ENCODE assay signal across 23 cellular contexts in the genomic region with DNA sequence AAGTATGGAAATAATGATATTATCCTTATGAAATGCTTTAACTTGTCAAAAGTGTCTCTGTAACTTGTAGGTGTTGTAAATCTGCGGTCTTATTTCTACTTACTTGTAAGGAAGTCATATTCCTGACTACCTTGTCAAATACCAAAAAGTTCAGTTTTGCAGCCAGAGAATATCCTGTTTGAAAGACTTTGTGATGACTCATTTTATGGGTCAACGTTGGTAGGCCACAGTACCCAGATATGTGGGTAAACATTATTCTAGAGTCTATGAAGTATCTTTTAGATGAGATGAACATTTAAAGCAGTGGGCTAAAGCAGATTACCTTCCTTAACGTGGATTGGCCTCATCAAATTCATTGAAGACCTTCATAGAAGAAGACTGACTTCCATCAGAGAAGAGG.
DNase-seq lines count a peak whose midpoint lies in the region; ATAC-seq and TF ChIP-seq lines count a peak whose summit lies in the region.
"Had no signal": no experiment of that assay in that cellular context is flagged by ENCODE, and none has a peak within 500 bp of the region (broad histone marks: within the 10 kb centered on the region; RNA-seq: fewer than 3 reads in every experiment).

No MANE protein-coding gene starts in this region.

- in situ Hi-C loops in mammary epithelial cell (cut with MboI; ENCODE audit: low sequenced_read_pairs in 2 of 2) = no loop called here
- in situ Hi-C loops in transverse colon (cut with MboI; ENCODE audit: low pct_ligation_motif_present in 1 of 4, low pct_unique_long_range_greater_than_20kb in 1 of 4, low sequenced_read_pairs in 3 of 4) = no loop called here

- DNase-seq in Daoy (ENCODE audit: low read depth) = peak; percentile 36
- peak; percentile 18 for DNase-seq in NB4 (ENCODE audit: low read depth)
- DNase-seq in mammary epithelial cell = peak; percentile 28
- no peak for DNase-seq in nephron progenitor cell
- no peak for DNase-seq in transverse colon
- DNase-seq in left cardiac atrium = no peak
- DNase-seq: activated CD8-positive, alpha-beta memory T cell treated with anti-CD3 and anti-CD28 coated beads, Interleukin-2, amount 10 ng/mL, durations not matched to agents 7 days and 5 days; activated effector memory CD4-positive, alpha-beta T cell treated with Interleukin-2 at 50 U/mL for 16 hours; CD4-positive, alpha-beta T cell; DMS79 treated with DMSO at 0.1 percent for 48 hours; foreskin melanocyte; KBM-7; NCI-H1105 treated with DMSO at 0.1 percent for 48 hours; NCI-H526; stimulated activated naive CD8-positive, alpha-beta T cell treated with anti-CD3 and anti-CD28 coated beads, Interleukin-15, Interleukin-2, amounts not matched to agents 100 U/mL and 50 U/mL, for 24 hours; T-helper 9 cell had no signal

- TF ChIP-seq CTCF in NB4 (IDR thresholded peaks at IDR 0.05; ENCODE audit: low read depth, low read length) (no peak), mammary epithelial cell (conservative IDR thresholded peaks at IDR 0.05 in 1 of 2, IDR thresholded peaks at IDR 0.05 in 1 of 2; ENCODE audit: extremely low read depth in 1 of 2, insufficient read depth in 1 of 2, low read depth in 1 of 2, low read length in 2 of 2) (no peak), nephron progenitor cell (IDR thresholded peaks at IDR 0.05) (no peak), transverse colon (IDR thresholded peaks at IDR 0.05) (no peak)

- TF ChIP-seq POLR2A in NB4 (IDR thresholded peaks at IDR 0.05; ENCODE audit: extremely low read depth, insufficient read length) = no peak
- TF ChIP-seq POLR2A in transverse colon (IDR thresholded peaks at IDR 0.05) = no peak

- H3K4me1 Mint-ChIP-seq in nephron progenitor cell = peaks cover 17% of the 10 kb centered on the region

- no peak overlapping the region for H3K9ac ChIP-seq in mammary epithelial cell (ENCODE audit: insufficient read depth, low read length)

- no peak overlapping the region for H3K4me3 Mint-ChIP-seq in nephron progenitor cell
- H3K4me3 Mint-ChIP-seq: activated CD8-positive, alpha-beta memory T cell treated with anti-CD3 and anti-CD28 coated beads, Interleukin-2, amount 10 ng/mL, durations not matched to agents 7 days and 5 days; CD4-positive, alpha-beta T cell; GM23338 had no signal

- H2AFZ ChIP-seq in mammary epithelial cell (ENCODE audit: low read depth, low read length) = no peak overlapping the region
- H2AFZ ChIP-seq: GM23338 had no signal

- H3K36me3 Mint-ChIP-seq in nephron progenitor cell (ENCODE audit: low read depth) = peaks cover 25% of the 10 kb centered on the region
- H3K36me3 Mint-ChIP-seq: activated CD8-positive, alpha-beta memory T cell treated with anti-CD3 and anti-CD28 coated beads, Interleukin-2, amount 10 ng/mL, durations not matched to agents 7 days and 5 days had no signal

- BruUV-seq in mammary epithelial cell (replicated peaks; lab: Mats Ljungman, UMichigan) = no TSS peak

- 62% methylated on average over 3 of the region's 3 CpGs for WGBS in mammary epithelial cell (ENCODE audit: low coverage, missing lambda C conversion rate)
- WGBS in transverse colon (ENCODE audit: low coverage in 1 of 2), 2 donors = 39 to 55% methylated on average over 2 to 3 of the region's 3 CpGs

- H3K27me3 ChIP-seq in mammary epithelial cell (ENCODE audit: insufficient read depth, low read length) (no peaks in the 10 kb centered on the region), transverse colon (no peaks in the 10 kb centered on the region)
- H3K27me3 ChIP-seq: neutrophil, upper lobe of left lung had no signal

- TF ChIP-seq EP300 in transverse colon (IDR thresholded peaks at IDR 0.05; ENCODE audit: low read depth) = no peak

- no peak overlapping the region for H3K4me2 ChIP-seq in mammary epithelial cell (ENCODE audit: insufficient read depth, low read depth, low read length)
- H3K4me2 ChIP-seq: GM23338 had no signal

- H3K36me3 ChIP-seq in mammary epithelial cell (ENCODE audit: insufficient read depth, low read length) (no peaks in the 10 kb centered on the region), transverse colon (no peaks in the 10 kb centered on the region)
- H3K36me3 ChIP-seq: neutrophil, upper lobe of left lung had no signal

- dilution Hi-C loops in mammary epithelial cell (cut with HindIII; ENCODE audit: low sequenced_read_pairs) = no loop called here

- no peaks in the 10 kb centered on the region for H4K20me1 ChIP-seq in mammary epithelial cell (ENCODE audit: insufficient read depth, low read length)

- H3K9me3 Mint-ChIP-seq in nephron progenitor cell = peaks cover 5% of the 10 kb centered on the region
- H3K9me3 Mint-ChIP-seq: CD4-positive, alpha-beta T cell; GM23338 had no signal

- H3K27ac ChIP-seq in mammary epithelial cell (ENCODE audit: insufficient read depth, low read depth, low read length) (no peak overlapping the region), transverse colon (no peak overlapping the region)
- H3K27ac ChIP-seq: HL-60, neutrophil, upper lobe of left lung had no signal

- H3K4me1 ChIP-seq in mammary epithelial cell (ENCODE audit: insufficient read depth, low read length) = no peaks in the 10 kb centered on the region
- H3K4me1 ChIP-seq in transverse colon = peaks cover 0 to 10% (median 2%) of the 10 kb centered on the region in 4 donors
- H3K4me1 ChIP-seq: upper lobe of left lung had no signal

- H3K79me2 ChIP-seq in mammary epithelial cell (ENCODE audit: insufficient read depth, low read length) = no peaks in the 10 kb centered on the region

- H3K27me3 Mint-ChIP-seq in nephron progenitor cell (ENCODE audit: low read depth, poor library complexity) = no peaks in the 10 kb centered on the region
- H3K27me3 Mint-ChIP-seq: activated CD8-positive, alpha-beta memory T cell treated with anti-CD3 and anti-CD28 coated beads, Interleukin-2, amount 10 ng/mL, durations not matched to agents 7 days and 5 days; CD4-positive, alpha-beta T cell had no signal

- CTCF ChIA-PET in mammary epithelial cell (lab: Charles Lee; ENCODE audit: low non-redundant PET) = no interaction called here

- intact Hi-C loops in mammary epithelial cell (cut with micrococcal nuclease) (no loop called here), transverse colon (cut with DNase I; ENCODE audit: low total_unique reads) (loop anchor here (5.0 kb wide), 1 partner anchor 1600 kb away; no protein-coding TSS in a partner anchor), left cardiac atrium (cut with DNase I) (no loop called here)

- H3K9me3 ChIP-seq in mammary epithelial cell (replicated peaks; ENCODE audit: insufficient read depth, low read length) (no peaks in the 10 kb centered on the region), transverse colon (no peaks in the 10 kb centered on the region)
- H3K9me3 ChIP-seq: neutrophil, upper lobe of left lung had no signal

- ATAC-seq in HG03439 (IDR thresholded peaks at IDR 0.05; ENCODE audit: unreplicated experiment) (no peak), GM21515 (IDR thresholded peaks at IDR 0.05; ENCODE audit: unreplicated experiment) (no peak), left cardiac atrium (no peak)
- ATAC-seq: activated CD8-positive, alpha-beta memory T cell treated with anti-CD3 and anti-CD28 coated beads, Interleukin-2, amount 10 ng/mL, durations not matched to agents 7 days and 5 days; GM23338; left lobe of liver; stimulated activated naive CD8-positive, alpha-beta T cell treated with anti-CD3 and anti-CD28 coated beads, Interleukin-15, Interleukin-2, amounts not matched to agents 100 U/mL and 50 U/mL, for 24 hours had no signal

- H3K4me3 ChIP-seq in NB4 (ENCODE audit: low read depth, low read length) (no peak overlapping the region), mammary epithelial cell (replicated peaks in 1 of 3; ENCODE audit: insufficient read depth in 1 of 3, low read depth in 2 of 3, low read length in 3 of 3) (no peak overlapping the region), transverse colon (no peak overlapping the region)
- H3K4me3 ChIP-seq: GM23338, upper lobe of left lung had no signal

- H3K27ac Mint-ChIP-seq in nephron progenitor cell = peak overlapping the region; percentile 66
- H3K27ac Mint-ChIP-seq: activated CD8-positive, alpha-beta memory T cell treated with anti-CD3 and anti-CD28 coated beads, Interleukin-2, amount 10 ng/mL, durations not matched to agents 7 days and 5 days; CD4-positive, alpha-beta T cell; GM23338 had no signal

Comparison
In these comparisons a context has a peak if more than half of its experiments do, and no peak if none do; other contexts are left out.
1. DNase-seq: peak in Daoy (single experiment), NB4 (single experiment) and mammary epithelial cell (single experiment); none in nephron progenitor cell (single experiment), transverse colon (single experiment) and left cardiac atrium (single experiment).